ENCODE assay signal across 21 cellular contexts in the genomic region with DNA sequence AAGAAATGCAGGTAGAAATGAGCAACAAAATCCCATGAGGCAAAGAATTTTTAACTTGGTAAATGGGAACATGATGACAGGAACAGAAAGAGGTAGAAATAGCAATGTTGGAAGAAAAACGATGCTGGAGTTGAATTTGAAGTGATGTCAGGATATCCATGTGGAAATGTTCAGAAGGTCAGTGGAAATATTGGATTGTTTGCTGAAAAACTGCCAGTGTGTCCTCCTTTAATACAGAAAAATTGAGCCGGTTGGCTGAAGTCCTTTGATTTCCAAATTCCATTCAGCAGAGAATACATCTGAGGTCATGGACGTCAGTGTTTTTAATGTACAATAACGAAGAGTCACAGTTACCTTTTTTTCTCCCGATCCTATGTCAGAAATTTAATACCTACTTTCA.
"Had no signal": no experiment of that assay in that cellular context is flagged by ENCODE, and none has a peak within 500 bp of the region (broad histone marks: within the 10 kb centered on the region; RNA-seq: fewer than 3 reads in every experiment).

No MANE protein-coding gene starts in this region.

- ATAC-seq: K562, SK-N-SH treated with all-trans-retinoic acid at 6 μM for 48 hours had no signal

- H3K4me3 ChIP-seq: K562, SJCRH30 had no signal

- H3K27ac ChIP-seq: HL-60, KMS-11, SJCRH30 had no signal

- H3K27me3 ChIP-seq: SJCRH30 had no signal

- H3K36me3 ChIP-seq: SJCRH30 had no signal

- H3K9me3 ChIP-seq: SJCRH30 had no signal

- DNase-seq: Kasumi-1, MM.1S, NCI-H1092 treated with DMSO at 0.1 percent for 48 hours, NCI-H1436, NCI-H187, NCI-H2029, NCI-H2081 treated with DMSO at 0.1 percent for 48 hours, NCI-H2171, NCI-H226, NCI-H446, NCI-H510A, NCI-H524 treated with DMSO at 0.1 percent for 48 hours, NCI-H69, NCI-H774, RPMI8226, SHP77 treated with DMSO at 0.1 percent for 48 hours, SJCRH30 had no signal
